ENCODE assay signal across 21 cellular contexts in the genomic region with DNA sequence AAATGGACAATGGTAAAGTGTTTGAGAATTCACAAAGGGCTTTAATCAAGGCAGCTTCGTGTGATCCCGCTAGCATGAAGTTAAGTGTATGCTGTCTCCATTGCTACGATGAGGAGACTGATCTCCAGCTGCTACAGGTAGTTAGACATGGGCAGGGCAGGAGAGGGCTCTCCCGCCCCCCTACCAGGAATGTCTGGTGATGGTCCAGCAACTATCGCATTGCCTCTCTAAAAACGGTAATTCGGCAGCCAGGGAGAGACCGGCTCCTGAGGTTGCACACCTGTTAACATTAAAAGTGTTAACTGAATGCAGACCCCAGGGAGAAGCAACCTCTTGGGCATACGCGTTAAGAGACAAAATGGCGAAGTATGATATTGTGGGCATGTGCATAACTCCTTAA.
"Had no signal": no experiment of that assay in that cellular context is flagged by ENCODE, and none has a peak within 500 bp of the region (broad histone marks: within the 10 kb centered on the region; RNA-seq: fewer than 3 reads in every experiment).

No MANE protein-coding gene starts in this region.

- H3K27me3 Mint-ChIP-seq: activated CD4-positive, alpha-beta T cell treated with anti-CD3 and anti-CD28 coated beads, Interleukin-2, amount 10 ng/mL, durations not matched to agents 24 days and 14 days; activated CD8-positive, alpha-beta T cell treated with anti-CD3 and anti-CD28 coated beads for 36 hours; activated naive CD8-positive, alpha-beta T cell treated with anti-CD3 and anti-CD28 coated beads for 36 hours; activated T-helper 17 cell treated with anti-CD3 and anti-CD28 coated beads, Interleukin-2, amount 50 U/mL, for 72 hours; natural killer cell treated with Interleukin-12 subunit alpha and Interleukin-12 subunit beta and Interleukin-15 and Interleukin-18, amount 100 ng/mL, for 72 hours; T-cell had no signal

- FAIRE-seq: colon had no signal

- H3K36me3 Mint-ChIP-seq: activated naive CD8-positive, alpha-beta T cell treated with anti-CD3 and anti-CD28 coated beads for 36 hours; natural killer cell treated with Interleukin-12 subunit alpha and Interleukin-12 subunit beta and Interleukin-15 and Interleukin-18, amount 100 ng/mL, for 72 hours had no signal

- H3K4me1 Mint-ChIP-seq: activated CD4-positive, alpha-beta T cell treated with anti-CD3 and anti-CD28 coated beads, Interleukin-2, amount 10 ng/mL, durations not matched to agents 24 days and 14 days; activated naive CD8-positive, alpha-beta T cell treated with anti-CD3 and anti-CD28 coated beads for 36 hours; activated T-helper 17 cell treated with anti-CD3 and anti-CD28 coated beads, Interleukin-2, amount 50 U/mL, for 72 hours had no signal

- H3K9me3 Mint-ChIP-seq: activated CD4-positive, alpha-beta T cell treated with anti-CD3 and anti-CD28 coated beads, Interleukin-2, amount 10 ng/mL, durations not matched to agents 24 days and 14 days; activated CD8-positive, alpha-beta T cell treated with anti-CD3 and anti-CD28 coated beads for 36 hours; activated naive CD8-positive, alpha-beta T cell treated with anti-CD3 and anti-CD28 coated beads for 36 hours; activated T-helper 17 cell treated with anti-CD3 and anti-CD28 coated beads, Interleukin-2, amount 50 U/mL, for 72 hours; natural killer cell treated with Interleukin-12 subunit alpha and Interleukin-12 subunit beta and Interleukin-15 and Interleukin-18, amount 100 ng/mL, for 72 hours; T-cell had no signal

- H3K9me3 ChIP-seq: neutrophil, suprapubic skin, upper lobe of left lung had no signal

- H3K4me3 Mint-ChIP-seq: activated CD4-positive, alpha-beta T cell treated with anti-CD3 and anti-CD28 coated beads, Interleukin-2, amount 10 ng/mL, durations not matched to agents 24 days and 14 days; activated CD8-positive, alpha-beta T cell treated with anti-CD3 and anti-CD28 coated beads for 36 hours; activated naive CD8-positive, alpha-beta T cell treated with anti-CD3 and anti-CD28 coated beads for 36 hours; activated T-helper 17 cell treated with anti-CD3 and anti-CD28 coated beads, Interleukin-2, amount 50 U/mL, for 72 hours; natural killer cell treated with Interleukin-12 subunit alpha and Interleukin-12 subunit beta and Interleukin-15 and Interleukin-18, amount 100 ng/mL, for 72 hours; T-cell had no signal

- H3K27ac ChIP-seq: dorsolateral prefrontal cortex, epithelial cell of prostate, foreskin keratinocyte, neutrophil, suprapubic skin, upper lobe of left lung had no signal

- H3K4me3 ChIP-seq: dorsolateral prefrontal cortex, skin epidermis, suprapubic skin, upper lobe of left lung had no signal

- H3K27ac Mint-ChIP-seq: activated CD4-positive, alpha-beta T cell treated with anti-CD3 and anti-CD28 coated beads, Interleukin-2, amount 10 ng/mL, durations not matched to agents 24 days and 14 days; activated CD8-positive, alpha-beta T cell treated with anti-CD3 and anti-CD28 coated beads for 36 hours; activated naive CD8-positive, alpha-beta T cell treated with anti-CD3 and anti-CD28 coated beads for 36 hours; activated T-helper 17 cell treated with anti-CD3 and anti-CD28 coated beads, Interleukin-2, amount 50 U/mL, for 72 hours had no signal

- H3K36me3 ChIP-seq: upper lobe of left lung had no signal

- H3K27me3 ChIP-seq: foreskin keratinocyte, neutrophil, suprapubic skin, upper lobe of left lung had no signal

- DNase-seq: activated CD4-positive, alpha-beta T cell treated with anti-CD3 and anti-CD28 coated beads, Interleukin-2, amount 10 ng/mL, durations not matched to agents 24 days and 14 days; activated CD8-positive, alpha-beta T cell treated with anti-CD3 and anti-CD28 coated beads for 36 hours; activated naive CD4-positive, alpha-beta T cell; activated naive CD8-positive, alpha-beta T cell treated with anti-CD3 and anti-CD28 coated beads for 36 hours; activated T-cell treated with anti-CD3 and anti-CD28 coated beads, Interleukin-2, amount 50 U/mL, for 1 hour; amniotic stem cell; caudate nucleus; dorsolateral prefrontal cortex; foreskin keratinocyte; retina; stimulated activated naive CD8-positive, alpha-beta T cell treated with anti-CD3 and anti-CD28 coated beads, Interleukin-15, Interleukin-2, amounts not matched to agents 100 U/mL and 50 U/mL, for 24 hours; T-cell; T1000; upper lobe of left lung had no signal

- ATAC-seq: activated CD8-positive, alpha-beta T cell treated with anti-CD3 and anti-CD28 coated beads for 36 hours; activated T-helper 17 cell treated with anti-CD3 and anti-CD28 coated beads, Interleukin-2, amount 50 U/mL, for 72 hours; foreskin keratinocyte; natural killer cell treated with Interleukin-12 subunit alpha and Interleukin-12 subunit beta and Interleukin-15 and Interleukin-18, amount 100 ng/mL, for 72 hours; stimulated activated naive CD8-positive, alpha-beta T cell treated with anti-CD3 and anti-CD28 coated beads, Interleukin-15, Interleukin-2, amounts not matched to agents 100 U/mL and 50 U/mL, for 24 hours; T-cell had no signal
